Comparison of ENCODE assay signal across 22 cellular contexts in the genomic region with DNA sequence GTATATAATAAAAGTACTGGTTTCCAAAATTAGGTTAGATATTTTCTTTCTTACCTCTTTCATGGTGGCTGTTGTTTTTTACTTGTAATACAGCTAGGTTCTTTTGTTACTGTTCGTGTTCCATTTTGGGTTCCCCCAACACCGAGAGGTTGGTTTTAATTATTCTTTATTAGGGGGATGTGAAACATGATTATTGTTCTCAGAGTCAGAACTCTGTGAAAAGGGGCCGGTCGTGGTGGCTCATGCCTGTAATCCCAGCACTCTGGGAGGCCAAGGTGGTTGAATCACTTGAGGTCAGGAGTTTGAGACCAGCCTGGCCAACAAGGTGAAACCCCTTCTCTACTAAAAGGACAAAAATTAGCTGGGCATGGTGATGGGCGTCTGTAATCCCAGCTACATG.
A peak's percentile ranks its signal among the peaks of the same experiment; 100 is the strongest.
DNase-seq lines count a peak whose midpoint lies in the region; ATAC-seq and FAIRE-seq lines count a peak whose summit lies in the region.
"Had no signal": no experiment of that assay in that cellular context is flagged by ENCODE, and none has a peak within 500 bp of the region (broad histone marks: within the 10 kb centered on the region; RNA-seq: fewer than 3 reads in every experiment).

No MANE protein-coding gene starts in this region.

- no peak for ATAC-seq in CD4-positive, CD25-positive, alpha-beta regulatory T cell (ENCODE audit: low read depth in 2 of 2)
- ATAC-seq in T-helper 17 cell (no peak), memory B cell (ENCODE audit: low read depth) (no peak), HG02642 (IDR thresholded peaks at IDR 0.05; ENCODE audit: poor library complexity, unreplicated experiment) (no peak)
- peak; percentile 60 to 63 for ATAC-seq in stimulated activated naive B cell treated with anti-CD40 and anti-IgM and Interleukin-4, amounts not matched to agents 10 μg/mL and 1 μg/mL and 100 μg/mL, for 72 hours (replicated peaks)
- ATAC-seq: HCT116 had no signal

- H3K36me3 ChIP-seq in CD4-positive, CD25-positive, alpha-beta regulatory T cell (ENCODE audit: control insufficient read depth, insufficient read depth, low read length): peaks cover 15% of the 10 kb centered on the region

- H3K36me3 Mint-ChIP-seq in CD4-positive, CD25-positive, alpha-beta regulatory T cell: peaks cover 34% of the 10 kb centered on the region
- H3K36me3 Mint-ChIP-seq in T-helper 17 cell (ENCODE audit: low read depth) (peaks cover 3% of the 10 kb centered on the region), memory B cell (peaks cover 20% of the 10 kb centered on the region)
- H3K36me3 Mint-ChIP-seq in stimulated activated naive B cell treated with anti-CD40 and anti-IgM and Interleukin-4, amounts not matched to agents 10 μg/mL and 1 μg/mL and 100 μg/mL, for 72 hours: peaks cover 13 to 36% of the 10 kb centered on the region in 2 donors

- DNase-seq in CD4-positive, CD25-positive, alpha-beta regulatory T cell: no peak
- DNase-seq in T-helper 17 cell (no peak), memory B cell (ENCODE audit: low spot score in 2 of 2) (no peak), COR-L47 (lab: John Stamatoyannopoulos, UW) (no peak), GM19239 (ENCODE audit: insufficient read length, low spot score) (no peak)
- peak; percentile 1 for DNase-seq in stimulated activated naive B cell treated with anti-CD40 and anti-IgM and Interleukin-4, amounts not matched to agents 10 μg/mL and 1 μg/mL and 100 μg/mL, for 72 hours
- DNase-seq: Calu3; CD4-positive, alpha-beta T cell; CD8-positive, alpha-beta memory T cell; DMS53; DMS79 treated with DMSO at 0.1 percent for 48 hours; GF-D8; GM23248; H9 had no signal

- peaks cover 0 to 10% (median 5%) of the 10 kb centered on the region in 4 donors for H3K4me1 Mint-ChIP-seq in CD4-positive, CD25-positive, alpha-beta regulatory T cell
- H3K4me1 Mint-ChIP-seq in T-helper 17 cell (peaks cover 2% of the 10 kb centered on the region), memory B cell (peaks cover 11% of the 10 kb centered on the region)
- H3K4me1 Mint-ChIP-seq in stimulated activated naive B cell treated with anti-CD40 and anti-IgM and Interleukin-4, amounts not matched to agents 10 μg/mL and 1 μg/mL and 100 μg/mL, for 72 hours: peaks cover 16 to 18% of the 10 kb centered on the region in 2 donors
- H3K4me1 Mint-ChIP-seq: CD8-positive, alpha-beta memory T cell had no signal

- no peak overlapping the region for H3K4me3 Mint-ChIP-seq in CD4-positive, CD25-positive, alpha-beta regulatory T cell
- no peak overlapping the region for H3K4me3 Mint-ChIP-seq in T-helper 17 cell
- no peak overlapping the region for H3K4me3 Mint-ChIP-seq in memory B cell
- no peak overlapping the region for H3K4me3 Mint-ChIP-seq in stimulated activated naive B cell treated with anti-CD40 and anti-IgM and Interleukin-4, amounts not matched to agents 10 μg/mL and 1 μg/mL and 100 μg/mL, for 72 hours
- H3K4me3 Mint-ChIP-seq: B cell; CD4-positive, alpha-beta T cell; CD8-positive, alpha-beta memory T cell; H9 had no signal

- no peaks in the 10 kb centered on the region for H3K9me3 ChIP-seq in CD4-positive, CD25-positive, alpha-beta regulatory T cell (ENCODE audit: control insufficient read depth in 2 of 2, low read length in 2 of 2)
- no peaks in the 10 kb centered on the region for H3K9me3 ChIP-seq in T-helper 17 cell (ENCODE audit: control insufficient read depth, low read length, poor library complexity, severe bottlenecking)
- H3K9me3 ChIP-seq: BLaER1 had no signal

- FAIRE-seq in GM19239 (lab: Jason Lieb, UNC): no peak
- FAIRE-seq: A204.1, GM12892 had no signal

- H3K4me1 ChIP-seq in CD4-positive, CD25-positive, alpha-beta regulatory T cell (ENCODE audit: control insufficient read depth, insufficient read depth, low read length, poor library complexity, severe bottlenecking): no peaks in the 10 kb centered on the region

- H3K27me3 Mint-ChIP-seq in CD4-positive, CD25-positive, alpha-beta regulatory T cell: no peaks in the 10 kb centered on the region
- H3K27me3 Mint-ChIP-seq in T-helper 17 cell: no peaks in the 10 kb centered on the region
- H3K27me3 Mint-ChIP-seq in memory B cell: no peaks in the 10 kb centered on the region
- H3K27me3 Mint-ChIP-seq in stimulated activated naive B cell treated with anti-CD40 and anti-IgM and Interleukin-4, amounts not matched to agents 10 μg/mL and 1 μg/mL and 100 μg/mL, for 72 hours: no peaks in the 10 kb centered on the region
- H3K27me3 Mint-ChIP-seq: B cell; CD4-positive, alpha-beta T cell; CD8-positive, alpha-beta memory T cell had no signal

- H3K27ac ChIP-seq in CD4-positive, CD25-positive, alpha-beta regulatory T cell (ENCODE audit: insufficient read depth, low read length, poor library complexity, severe bottlenecking): no peak overlapping the region
- H3K27ac ChIP-seq: 22Rv1, BLaER1, C4-2B, GM23248 had no signal

- H3K9me3 Mint-ChIP-seq in CD4-positive, CD25-positive, alpha-beta regulatory T cell: peaks cover 0 to 3% (median 2%) of the 10 kb centered on the region in 7 donors
- no peaks in the 10 kb centered on the region for H3K9me3 Mint-ChIP-seq in memory B cell
- no peaks in the 10 kb centered on the region for H3K9me3 Mint-ChIP-seq in stimulated activated naive B cell treated with anti-CD40 and anti-IgM and Interleukin-4, amounts not matched to agents 10 μg/mL and 1 μg/mL and 100 μg/mL, for 72 hours
- H3K9me3 Mint-ChIP-seq: CD4-positive, alpha-beta T cell had no signal

- no peak overlapping the region for H3K4me3 ChIP-seq in CD4-positive, CD25-positive, alpha-beta regulatory T cell (ENCODE audit: low read depth, low read length)
- H3K4me3 ChIP-seq: BLaER1, GM23248 had no signal

- peak overlapping the region in 2 of 3 donors; percentile 4 to 5 for H3K27ac Mint-ChIP-seq in CD4-positive, CD25-positive, alpha-beta regulatory T cell
- peak overlapping the region; percentile 29 for H3K27ac Mint-ChIP-seq in T-helper 17 cell
- peak overlapping the region; percentile 25 for H3K27ac Mint-ChIP-seq in memory B cell
- H3K27ac Mint-ChIP-seq in stimulated activated naive B cell treated with anti-CD40 and anti-IgM and Interleukin-4, amounts not matched to agents 10 μg/mL and 1 μg/mL and 100 μg/mL, for 72 hours: peak overlapping the region; percentile 27
- H3K27ac Mint-ChIP-seq: B cell; CD4-positive, alpha-beta T cell; CD8-positive, alpha-beta memory T cell had no signal

- H3K27me3 ChIP-seq in CD4-positive, CD25-positive, alpha-beta regulatory T cell (ENCODE audit: control insufficient read depth, insufficient read depth, low read length): no peaks in the 10 kb centered on the region
- H3K27me3 ChIP-seq: BLaER1 had no signal

Comparison
In these comparisons a context has a peak if more than half of its experiments do, and no peak if none do; other contexts are left out.
1. ATAC-seq: peak in stimulated activated naive B cell treated with anti-CD40 and anti-IgM and Interleukin-4, amounts not matched to agents 10 μg/mL and 1 μg/mL and 100 μg/mL, for 72 hours (2 of 2); none in CD4-positive, CD25-positive, alpha-beta regulatory T cell (0 of 2), T-helper 17 cell (single experiment), memory B cell (single experiment) and HG02642 (single experiment).
2. Peak in every context shown above with its lines, with median percentiles within 50 percentile points of each other: H3K27ac Mint-ChIP-seq.